Comparison of ENCODE assay signal across 13 cellular contexts in genomic region chr5:54845567-54845941, GRCh38.
DNase-seq lines count a peak whose midpoint lies in the region; ATAC-seq and TF ChIP-seq lines count a peak whose summit lies in the region.
"Had no signal": no experiment of that assay in that cellular context is flagged by ENCODE, and none has a peak within 500 bp of the region (broad histone marks: within the 10 kb centered on the region; RNA-seq: fewer than 3 reads in every experiment).

No MANE protein-coding gene starts in this region.

- no peak overlapping the region for H3K9ac ChIP-seq in neuronal stem cell (ENCODE audit: low read depth, low read length, poor library complexity)

- no peak for TF ChIP-seq CTCF in epithelial cell of esophagus (IDR thresholded peaks at IDR 0.05; ENCODE audit: insufficient read depth, low read depth, low read length, missing control alignments)

- H3K4ac ChIP-seq in neuronal stem cell (ENCODE audit: low read length) = no peak overlapping the region

- no peaks in the 10 kb centered on the region for H3K9me3 ChIP-seq in neuronal stem cell (replicated peaks in 1 of 2; ENCODE audit: control insufficient read depth in 2 of 2, insufficient read depth in 1 of 2, low read depth in 1 of 2, low read length in 2 of 2)
- H3K9me3 ChIP-seq: psoas muscle, transverse colon had no signal

- no peaks in the 10 kb centered on the region for H3K36me3 ChIP-seq in neuronal stem cell (replicated peaks in 1 of 2; ENCODE audit: control insufficient read depth in 2 of 2, insufficient read depth in 2 of 2, low read length in 2 of 2)
- H3K36me3 ChIP-seq: transverse colon had no signal

- DNase-seq in ELR (ENCODE audit: low read depth) (peak; percentile 75), OCI-M1 (lab: John Stamatoyannopoulos, UW) (peak; percentile 32), epithelial cell of esophagus (ENCODE audit: low read depth) (peak; percentile 68), neuronal stem cell (ENCODE audit: low spot score) (no peak), foreskin melanocyte (no peak), SKM-1 (lab: John Stamatoyannopoulos, UW; ENCODE audit: unreplicated experiment) (no peak), mesenteric fat pad (ENCODE audit: low spot score) (no peak)
- DNase-seq: activated CD4-positive, alpha-beta T cell treated with anti-CD3 and anti-CD28 coated beads for 36 hours; CD8-positive, alpha-beta T cell; psoas muscle; transverse colon had no signal

- ATAC-seq in HG03442 (IDR thresholded peaks at IDR 0.05; ENCODE audit: unreplicated experiment) = no peak
- ATAC-seq: activated CD4-positive, alpha-beta T cell treated with anti-CD3 and anti-CD28 coated beads for 36 hours; activated T-helper 17 cell treated with anti-CD3 and anti-CD28 coated beads, Interleukin-2, amount 50 U/mL, for 72 hours; CD8-positive, alpha-beta T cell had no signal

- H3K79me1 ChIP-seq in neuronal stem cell (ENCODE audit: low read depth, low read length) = no peaks in the 10 kb centered on the region

- no peak overlapping the region for H3K4me3 ChIP-seq in epithelial cell of esophagus (ENCODE audit: low read length)
- H3K4me3 ChIP-seq in neuronal stem cell (ENCODE audit: low read length in 2 of 2) = no peak overlapping the region

- no peak overlapping the region for H2BK12ac ChIP-seq in neuronal stem cell (ENCODE audit: low read length)

- no peak overlapping the region for H3K23ac ChIP-seq in neuronal stem cell (ENCODE audit: low read depth, low read length, poor library complexity)

- H3K27ac ChIP-seq in neuronal stem cell (replicated peaks; ENCODE audit: low read length) = no peak overlapping the region
- H3K27ac ChIP-seq: psoas muscle, transverse colon had no signal

- no peak overlapping the region for H4K91ac ChIP-seq in neuronal stem cell (ENCODE audit: low read depth, low read length, poor library complexity)

- no peak overlapping the region for H3K14ac ChIP-seq in neuronal stem cell (ENCODE audit: low read length)

- H2AK5ac ChIP-seq in neuronal stem cell (ENCODE audit: low read depth, low read length) = no peak overlapping the region

- no peaks in the 10 kb centered on the region for H3K27me3 ChIP-seq in neuronal stem cell (ENCODE audit: control insufficient read depth in 3 of 3, insufficient read depth in 3 of 3, low read depth in 1 of 3, low read length in 3 of 3)
- H3K27me3 ChIP-seq: transverse colon had no signal

- H3K18ac ChIP-seq in neuronal stem cell (ENCODE audit: low read length) = no peak overlapping the region

- no peak overlapping the region for H2BK5ac ChIP-seq in neuronal stem cell (ENCODE audit: low read length)

- peak overlapping the region; percentile 83 for H2AFZ ChIP-seq in neuronal stem cell (ENCODE audit: low read length)

- H3K4me2 ChIP-seq in neuronal stem cell (ENCODE audit: insufficient read depth, low read length, poor library complexity, severe bottlenecking) = no peak overlapping the region

- peaks cover 2 to 6% of the 10 kb centered on the region in 2 donors for H3K4me1 ChIP-seq in neuronal stem cell (ENCODE audit: control insufficient read depth in 2 of 2, insufficient read depth in 1 of 2, low read depth in 1 of 2, low read length in 2 of 2)

- H2BK120ac ChIP-seq in neuronal stem cell (ENCODE audit: low read depth, low read length) = no peak overlapping the region

- no CpG with 5 or more reads among the region's 3 CpGs for WGBS in neuronal stem cell (ENCODE audit: extremely low coverage in 2 of 2, insufficient read length in 2 of 2, insufficient replicate concordance in 1 of 2), 2 donors

- H2BK15ac ChIP-seq in neuronal stem cell (ENCODE audit: low read length) = no peak overlapping the region

- H4K8ac ChIP-seq in neuronal stem cell (ENCODE audit: low read depth, low read length) = no peak overlapping the region

Comparison
In these comparisons a context has a peak if more than half of its experiments do, and no peak if none do; other contexts are left out.
1. DNase-seq: peak in ELR (single experiment), OCI-M1 (single experiment) and epithelial cell of esophagus (single experiment); none in neuronal stem cell (single experiment), foreskin melanocyte (single experiment), SKM-1 (single experiment) and mesenteric fat pad (single experiment).